8 cellular contexts compared by ENCODE assay signal in the genomic region with DNA sequence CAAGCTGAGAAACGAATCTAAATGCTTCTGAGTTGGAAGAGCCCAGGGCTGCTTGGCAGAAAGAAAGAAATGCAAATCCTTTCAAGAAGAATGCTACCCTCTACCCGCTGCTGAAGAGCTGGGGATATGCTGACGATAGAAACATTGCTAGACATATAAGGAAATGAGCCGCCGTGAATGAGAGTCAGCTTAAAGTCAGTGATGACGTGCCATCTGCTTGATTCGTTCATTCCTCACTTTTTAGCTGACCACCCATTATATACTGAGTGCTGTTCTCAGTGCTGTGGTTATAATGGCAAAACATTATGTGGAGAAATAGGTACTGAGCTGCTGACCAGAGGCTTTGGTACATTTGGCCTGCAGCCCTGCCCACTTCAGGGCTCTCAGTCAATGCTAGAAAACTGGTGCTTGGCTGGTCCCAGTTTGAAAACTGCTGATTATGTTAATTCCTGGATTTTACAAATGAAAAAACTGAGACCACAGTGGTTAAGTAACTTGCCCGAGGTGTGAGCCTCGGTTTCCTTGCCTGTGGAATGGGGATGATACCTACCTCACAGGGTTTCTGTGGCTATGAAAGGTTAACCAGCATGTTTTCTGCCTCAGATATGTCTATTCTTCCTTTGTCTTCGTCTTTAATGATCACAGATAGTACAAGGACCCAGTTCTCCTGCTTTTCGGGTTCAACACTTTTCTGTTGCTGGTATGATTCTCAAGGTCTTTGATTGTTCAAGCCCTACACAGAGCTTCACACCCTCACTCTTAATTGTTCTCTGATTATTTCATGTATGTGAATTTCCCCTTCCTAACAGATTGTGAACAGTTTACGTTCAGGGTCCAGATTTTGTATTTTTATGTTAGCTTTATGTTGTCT. TPM values are rescaled to one million over a fixed set of nuclear protein-coding genes. Genes with fewer than 3 reads are reported as not detected.
DNase-seq lines count a peak whose midpoint lies in the region; ATAC-seq, FAIRE-seq and TF ChIP-seq lines count a peak whose summit lies in the region.

No MANE protein-coding gene starts in this region.

- H3K9me3 Mint-ChIP-seq in progenitor cell of endocrine pancreas (ENCODE audit: low read depth), result no peaks in the 10 kb centered on the region

- ATAC-seq in GM19328 (IDR thresholded peaks at IDR 0.05; ENCODE audit: unreplicated experiment), result no peak

- H3K9me3 ChIP-seq in SJCRH30 (replicated peaks), result no peaks in the 10 kb centered on the region

- peak; percentile 51 for FAIRE-seq in GM12891 (lab: Jason Lieb, UNC)

- H3K36me3 Mint-ChIP-seq in progenitor cell of endocrine pancreas (ENCODE audit: insufficient read depth), result peaks cover 9% of the 10 kb centered on the region

- no peaks in the 10 kb centered on the region for H3K27me3 ChIP-seq in SJCRH30

- no peak overlapping the region for H3K4me3 ChIP-seq in foreskin fibroblast (ENCODE audit: low read depth in 1 of 2, low read length in 2 of 2)
- no peak overlapping the region for H3K4me3 ChIP-seq in SJCRH30

- TF ChIP-seq CTCF in foreskin fibroblast (IDR thresholded peaks at IDR 0.05; ENCODE audit: low read depth, low read length) (no peak), progenitor cell of endocrine pancreas (IDR thresholded peaks at IDR 0.05; ENCODE audit: unreplicated experiment) (no peak)

- H3K4me3 Mint-ChIP-seq in progenitor cell of endocrine pancreas (ENCODE audit: low read depth), result no peak overlapping the region

- peak overlapping the region; percentile 2 for H3K27ac Mint-ChIP-seq in progenitor cell of endocrine pancreas

- H3K4me1 Mint-ChIP-seq in progenitor cell of endocrine pancreas (ENCODE audit: low read depth), result no peaks in the 10 kb centered on the region

- H3K27me3 Mint-ChIP-seq in progenitor cell of endocrine pancreas, result no peaks in the 10 kb centered on the region

- DNase-seq in GM12891 (ENCODE audit: insufficient read length, low spot score), result no peak
- peak in 3 of 5 donors; percentile 8 to 23 (median 10) for DNase-seq in T-helper 1 cell
- DNase-seq in foreskin fibroblast, result peak; percentile 69 to 84
- no peak for DNase-seq in progenitor cell of endocrine pancreas (ENCODE audit: low spot score, unreplicated experiment)
- DNase-seq in SJCRH30, result no peak
- no peak for DNase-seq in NCI-H774 (lab: John Stamatoyannopoulos, UW)
- no peak for DNase-seq in HuH-7.5 (ENCODE audit: low spot score)

- H3K27ac ChIP-seq in SJCRH30, result no peak overlapping the region

- H3K36me3 ChIP-seq in SJCRH30, result peaks cover 41% of the 10 kb centered on the region

- TF ChIP-seq POLR2A in GM12891 (IDR thresholded peaks at IDR 0.05; ENCODE audit: low read depth, low read length), result no peak

- H3K4me1 ChIP-seq in SJCRH30, result peaks cover 11% of the 10 kb centered on the region

TF ChIP-seq in GM12891, 5 proteins besides CTCF, POLR2A, EP300 and RAD21:
- TF ChIP-seq PAX5 (IDR thresholded peaks at IDR 0.05; ENCODE audit: insufficient read depth, low read length, severe bottlenecking) (no peak), SPI1 (IDR thresholded peaks at IDR 0.05; ENCODE audit: low read depth, low read length) (no peak), POLR2AphosphoS5 (IDR thresholded peaks at IDR 0.05; ENCODE audit: low read depth, low read length) (no peak), TAF1 (IDR thresholded peaks at IDR 0.05; ENCODE audit: low read depth, low read length) (no peak), POU2F2 (IDR thresholded peaks at IDR 0.05; ENCODE audit: low read depth, low read length) (no peak)

RNA-seq across cellular contexts. Expression of a gene that starts 27.7 kb away (rescaled TPM):
- polyA plus RNA-seq in GM12891 (2012; ENCODE audit: low read depth, missing spikeins), result 2.2 TPM
- 171 and 174 TPM in 2 replicates for total RNA-seq in progenitor cell of endocrine pancreas
- 207 and 210 TPM in 2 replicates for total RNA-seq in SJCRH30 (2014; rRNA removed; shearing (Covaris generic))

Comparison
In these comparisons a context has a peak if more than half of its experiments do, and no peak if none do; other contexts are left out.
1. DNase-seq: peak in T-helper 1 cell (3 of 5) and foreskin fibroblast (2 of 2); none in GM12891 (single experiment), progenitor cell of endocrine pancreas (single experiment), SJCRH30 (0 of 2), NCI-H774 (single experiment) and HuH-7.5 (single experiment).